In genomic region chr6:46293641-46294316, GRCh38 we compare ENCODE assay signal across 15 cellular contexts.
A peak's percentile ranks its signal among the peaks of the same experiment; 100 is the strongest.
DNase-seq lines count a peak whose midpoint lies in the region; ATAC-seq and TF ChIP-seq lines count a peak whose summit lies in the region.
"Had no signal": no experiment of that assay in that cellular context is flagged by ENCODE, and none has a peak within 500 bp of the region (broad histone marks: within the 10 kb centered on the region; RNA-seq: fewer than 3 reads in every experiment).

No MANE protein-coding gene starts in this region.

- intact Hi-C loops in posterior vena cava (cut with DNase I): loop anchor here in 1 of 2 donors (5.0 kb wide), 1 partner anchor 1341 kb away; no protein-coding TSS in a partner anchor

- no peaks in the 10 kb centered on the region for H3K27me3 ChIP-seq in WERI-Rb-1 (ENCODE audit: insufficient read depth, low read depth, severe bottlenecking)

- H3K9me3 ChIP-seq in WERI-Rb-1 (ENCODE audit: severe bottlenecking): peaks cover 2% of the 10 kb centered on the region

- H3K27ac ChIP-seq in WERI-Rb-1 (no peak overlapping the region), coronary artery (no peak overlapping the region)

- ATAC-seq in GM19395 (IDR thresholded peaks at IDR 0.05; ENCODE audit: unreplicated experiment): peak; percentile 92
- peak; percentile 88 for ATAC-seq in HG02678 (IDR thresholded peaks at IDR 0.05; ENCODE audit: unreplicated experiment)
- ATAC-seq in HG03432 (IDR thresholded peaks at IDR 0.05; ENCODE audit: unreplicated experiment): peak; percentile 90
- ATAC-seq: K562 had no signal

- in situ Hi-C loops in GM13976 (cut with MboI; ENCODE audit: low sequenced_read_pairs, unreplicated experiment): no loop called here

- TF ChIP-seq CTCF in GM13976 (IDR thresholded peaks at IDR 0.05; ENCODE audit: borderline replicate concordance, control extremely low read depth, extremely low read depth, insufficient read depth, missing control alignments) (no peak), WERI-Rb-1 (IDR thresholded peaks at IDR 0.05; ENCODE audit: low read depth, low read length) (no peak), coronary artery (IDR thresholded peaks at IDR 0.05) (no peak)

- H3K4me3 ChIP-seq in WERI-Rb-1 (ENCODE audit: low read depth, low read length): no peak overlapping the region
- no peak overlapping the region for H3K4me3 ChIP-seq in coronary artery
- H3K4me3 ChIP-seq: K562 had no signal

- peak; percentile 14 for DNase-seq in GM13976 (ENCODE audit: low spot score)
- DNase-seq in WERI-Rb-1: no peak
- DNase-seq in stimulated activated naive CD4-positive, alpha-beta T cell treated with Interleukin-2 at 50 U/mL for 16 hours (lab: John Stamatoyannopoulos, UW): no peak
- no peak for DNase-seq in coronary artery (ENCODE audit: low spot score)
- no peak for DNase-seq in posterior vena cava (ENCODE audit: low spot score)
- DNase-seq: activated CD8-positive, alpha-beta memory T cell treated with anti-CD3 and anti-CD28 coated beads, Interleukin-2, amount 50 U/mL, for 4 hours; anterior cingulate cortex; endodermal cell; RPMI8226; stimulated activated CD4-positive, alpha-beta T cell treated with anti-CD3 and anti-CD28 coated beads, Interleukin-4, amount 100 ng/mL, for 1 hour; substantia nigra had no signal

- H3K36me3 ChIP-seq in WERI-Rb-1: no peaks in the 10 kb centered on the region
